In the genomic region with DNA sequence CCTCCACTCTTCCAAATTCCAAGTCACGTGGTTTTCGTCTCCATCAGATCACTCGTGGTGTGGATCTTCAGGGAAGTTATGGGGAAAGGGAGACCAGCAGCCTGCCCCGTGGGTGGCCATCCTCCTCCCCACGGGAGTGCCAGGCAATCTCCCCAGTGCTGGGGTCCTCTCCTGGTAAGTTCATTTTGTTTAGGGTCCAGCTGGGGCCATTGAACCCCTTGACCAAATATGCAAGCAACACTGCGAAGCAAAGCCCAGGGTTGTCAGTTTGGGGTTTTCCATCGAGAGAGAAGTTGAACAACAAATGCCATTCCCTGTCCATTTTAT, we compare ENCODE assay signal across 8 cellular contexts. TPM values are rescaled to one million over a fixed set of nuclear protein-coding genes. Genes with fewer than 3 reads are reported as not detected.
DNase-seq lines count a peak whose midpoint lies in the region; ATAC-seq, FAIRE-seq and TF ChIP-seq lines count a peak whose summit lies in the region.

No MANE protein-coding gene starts in this region.

- peaks cover 2% of the 10 kb centered on the region for H3K4me1 ChIP-seq in right cardiac atrium (ENCODE audit: control insufficient read depth, insufficient read depth, low read length)
- peaks cover 0 to 9% of the 10 kb centered on the region in 2 donors for H3K4me1 ChIP-seq in small intestine (ENCODE audit: control insufficient read depth in 2 of 2, insufficient read depth in 1 of 2, low read depth in 1 of 2, low read length in 1 of 2)

- no peaks in the 10 kb centered on the region for H3K36me3 ChIP-seq in small intestine (ENCODE audit: control insufficient read depth in 2 of 2, insufficient read depth in 2 of 2, low read length in 2 of 2)

- H3K9me3 ChIP-seq in right cardiac atrium (ENCODE audit: control insufficient read depth, low read length) (no peaks in the 10 kb centered on the region), small intestine (ENCODE audit: control insufficient read depth, low read depth) (no peaks in the 10 kb centered on the region)

- H3K9me3 Mint-ChIP-seq in activated CD8-positive, alpha-beta T cell treated with anti-CD3 and anti-CD28 coated beads, Interleukin-2, amount 10 ng/mL, durations not matched to agents 7 days and 5 days (ENCODE audit: insufficient read depth), result no peaks in the 10 kb centered on the region

- no peak for FAIRE-seq in small intestine (lab: Jason Lieb, UNC)

- intact Hi-C loops in right cardiac atrium (cut with DNase I), result loop anchor here in 2 of 4 donors (5.0 to 10.0 kb wide), 2 partner anchors 40 to 563 kb away; no protein-coding TSS in a partner anchor

- H3K4me3 Mint-ChIP-seq in activated CD8-positive, alpha-beta T cell treated with anti-CD3 and anti-CD28 coated beads, Interleukin-2, amount 10 ng/mL, durations not matched to agents 7 days and 5 days, result peak overlapping the region; percentile 88

- TF ChIP-seq CTCF in HFF-Myc (IDR thresholded peaks at IDR 0.05; ENCODE audit: low read depth, low read length, missing control alignments) (no peak), GM10248 (IDR thresholded peaks at IDR 0.05; ENCODE audit: control extremely low read depth, extremely low read depth, low read depth, missing control alignments) (no peak)

- H3K4me3 ChIP-seq in HFF-Myc (replicated peaks; ENCODE audit: low read depth, low read length) (peak overlapping the region; percentile 67), right cardiac atrium (ENCODE audit: low read length) (peak overlapping the region; percentile 67), small intestine (ENCODE audit: low read depth in 1 of 2, low read length in 2 of 2) (no peak overlapping the region)

- H3K27ac ChIP-seq in right cardiac atrium (ENCODE audit: low read length) (peak overlapping the region; percentile 60), small intestine (ENCODE audit: low read depth in 1 of 2, low read length in 1 of 2) (peak overlapping the region; percentile 91 to 99)

- H3K27me3 ChIP-seq in right cardiac atrium (ENCODE audit: control insufficient read depth, insufficient read depth), result no peaks in the 10 kb centered on the region
- H3K27me3 ChIP-seq in small intestine (ENCODE audit: control insufficient read depth in 2 of 2, insufficient read depth in 2 of 2, low read length in 2 of 2), result no peaks in the 10 kb centered on the region

- H3K27me3 Mint-ChIP-seq in activated CD8-positive, alpha-beta T cell treated with anti-CD3 and anti-CD28 coated beads, Interleukin-2, amount 10 ng/mL, durations not matched to agents 7 days and 5 days (ENCODE audit: low read depth), result no peaks in the 10 kb centered on the region

- peak overlapping the region; percentile 96 for H3K27ac Mint-ChIP-seq in activated CD8-positive, alpha-beta T cell treated with anti-CD3 and anti-CD28 coated beads, Interleukin-2, amount 10 ng/mL, durations not matched to agents 7 days and 5 days

- POLR2A ChIA-PET in activated CD8-positive, alpha-beta T cell treated with anti-CD3 and anti-CD28 coated beads, Interleukin-2, amount 10 ng/mL, durations not matched to agents 7 days and 5 days (lab: Charles Lee), result interaction anchor here (0.5 to 7.9 kb wide), 11 partner anchors 16 to 92 kb away, joined by 3 to 80 read pairs (median 4); partner anchors contain the start of gene ARHGAP17
- POLR2A ChIA-PET in GM10248 (lab: Yijun Ruan, JAX), result interaction anchor here (0.5 kb wide), 1 partner anchor 70 kb away, joined by 3 read pairs; no protein-coding TSS in a partner anchor

- 47% methylated on average over 7 of the region's 7 CpGs for WGBS in right cardiac atrium
- 46 to 53% (median 49%) methylated on average over 7 of the region's 7 CpGs for WGBS in small intestine, 3 donors

- DNase-seq in HFF-Myc (ENCODE audit: extremely low read depth, low read depth), result no peak
- no peak for DNase-seq in activated CD8-positive, alpha-beta T cell treated with anti-CD3 and anti-CD28 coated beads, Interleukin-2, amount 10 ng/mL, durations not matched to agents 7 days and 5 days
- DNase-seq in right cardiac atrium, result no peak
- DNase-seq in small intestine, result no peak
- DNase-seq in GM10248 (ENCODE audit: extremely low spot score), result no peak
- no peak for DNase-seq in stimulated activated CD4-positive, alpha-beta T cell treated with anti-CD3 and anti-CD28 coated beads, Interleukin-4, amount 100 ng/mL, for 1 hour
- DNase-seq in NCI-H748 (lab: John Stamatoyannopoulos, UW; ENCODE audit: unreplicated experiment), result no peak
- no peak for DNase-seq in iPS-NIHi7 (ENCODE audit: extremely low spot score)

- H3K36me3 Mint-ChIP-seq in activated CD8-positive, alpha-beta T cell treated with anti-CD3 and anti-CD28 coated beads, Interleukin-2, amount 10 ng/mL, durations not matched to agents 7 days and 5 days (ENCODE audit: low read depth), result peaks cover 7% of the 10 kb centered on the region

- CTCF ChIA-PET in activated CD8-positive, alpha-beta T cell treated with anti-CD3 and anti-CD28 coated beads, Interleukin-2, amount 10 ng/mL, durations not matched to agents 7 days and 5 days (lab: Charles Lee), result interaction anchor here (1.0 to 7.4 kb wide), 11 partner anchors 13 to 202 kb away, joined by 3 to 127 read pairs (median 4); partner anchors contain the start of gene ARHGAP17
- CTCF ChIA-PET in GM10248 (lab: Yijun Ruan, JAX), result interaction anchor here (1.1 to 5.4 kb wide), 9 partner anchors 9 to 156 kb away, joined by 3 to 19 read pairs (median 7); no protein-coding TSS in a partner anchor

- peaks cover 44% of the 10 kb centered on the region for H3K4me1 Mint-ChIP-seq in activated CD8-positive, alpha-beta T cell treated with anti-CD3 and anti-CD28 coated beads, Interleukin-2, amount 10 ng/mL, durations not matched to agents 7 days and 5 days (ENCODE audit: low read depth)

- ATAC-seq in activated CD8-positive, alpha-beta T cell treated with anti-CD3 and anti-CD28 coated beads, Interleukin-2, amount 10 ng/mL, durations not matched to agents 7 days and 5 days, result no peak
- ATAC-seq in right cardiac atrium, result no peak

RNA-seq across cellular contexts. Expression of gene LCMT1, which starts 4.1 kb away (rescaled TPM):
- 10 to 100 TPM; 37.9 to 41.3 TPM for total RNA-seq in activated CD8-positive, alpha-beta T cell treated with anti-CD3 and anti-CD28 coated beads, Interleukin-2, amount 10 ng/mL, durations not matched to agents 7 days and 5 days
- total RNA-seq in right cardiac atrium, result 10 to 100 TPM; 34.2 to 41.6 (median 35.5) TPM
- polyA plus RNA-seq in right cardiac atrium, result 36.1 TPM
- polyA plus RNA-seq in small intestine, result 10 to 100 TPM; 27.0 to 32.9 (median 31.0) TPM

Comparison
In these comparisons a context has a peak if more than half of its experiments do, and no peak if none do; other contexts are left out.
1. H3K4me3 ChIP-seq: peak in HFF-Myc (single experiment) and right cardiac atrium (single experiment); none in small intestine (0 of 2).